19 cellular contexts compared by ENCODE assay signal in genomic region chr9:82543726-82544125, GRCh38.
"Had no signal": no experiment of that assay in that cellular context is flagged by ENCODE, and none has a peak within 500 bp of the region (broad histone marks: within the 10 kb centered on the region; RNA-seq: fewer than 3 reads in every experiment).

No MANE protein-coding gene starts in this region.

- FAIRE-seq: endothelial cell of umbilical vein, frontal cortex had no signal

- ATAC-seq: heart left ventricle; naive thymus-derived CD4-positive, alpha-beta T cell; psoas muscle; sciatic nerve; stimulated activated memory B cell treated with anti-CD40 and anti-IgM and Interleukin-4, amounts not matched to agents 10 μg/mL and 1 μg/mL and 100 μg/mL, for 72 hours; upper lobe of right lung had no signal

- H3K9me3 ChIP-seq: heart left ventricle, psoas muscle, spleen, tibial artery, upper lobe of right lung, vagina had no signal

- DNase-seq: effector CD4-positive, alpha-beta T cell; endodermal cell; heart left ventricle; hippocampal formation; kidney glomerular epithelial cell; naive thymus-derived CD4-positive, alpha-beta T cell; nephron progenitor cell; psoas muscle; spleen; stimulated activated CD4-positive, alpha-beta T cell treated with anti-CD3 and anti-CD28 coated beads, Interleukin-15, amount 100 ng/mL, for 24 hours; stimulated activated CD4-positive, alpha-beta T cell treated with anti-CD3 and anti-CD28 coated beads, Interleukin-1b, Interleukin-23, amount 100 ng/mL, for 48 hours; stimulated activated CD4-positive, alpha-beta T cell treated with anti-CD3 and anti-CD28 coated beads, Interleukin-4, amount 100 ng/mL, for 24 hours; tibial artery; upper lobe of right lung had no signal

- H3K4me3 ChIP-seq: heart left ventricle, psoas muscle, spleen, tibial artery, upper lobe of right lung, vagina had no signal

- H3K4me1 ChIP-seq: psoas muscle, spleen, tibial artery, upper lobe of right lung had no signal

- H3K36me3 ChIP-seq: heart left ventricle, spleen, tibial artery, upper lobe of right lung, vagina had no signal

- H3K27me3 ChIP-seq: heart left ventricle, spleen, tibial artery, upper lobe of right lung, vagina had no signal

- H3K27ac ChIP-seq: heart left ventricle, psoas muscle, spleen, tibial artery, upper lobe of right lung, vagina had no signal
